ENCODE assay signal across 24 cellular contexts in genomic region chr7:40526951-40527350, GRCh38.
"Had no signal": no experiment of that assay in that cellular context is flagged by ENCODE, and none has a peak within 500 bp of the region (broad histone marks: within the 10 kb centered on the region; RNA-seq: fewer than 3 reads in every experiment).

No MANE protein-coding gene starts in this region.

- H3K27me3 ChIP-seq: dorsolateral prefrontal cortex, foreskin keratinocyte, spleen, upper lobe of left lung, vagina had no signal

- H3K4me1 ChIP-seq: foreskin keratinocyte, left ventricle myocardium inferior, spleen, upper lobe of left lung had no signal

- FAIRE-seq: bronchial epithelial cell, islet of Langerhans had no signal

- H3K4me3 ChIP-seq: dorsolateral prefrontal cortex, left ventricle myocardium inferior, lung, spleen, upper lobe of left lung, vagina had no signal

- H3K36me3 ChIP-seq: left ventricle myocardium inferior, spleen, upper lobe of left lung, vagina had no signal

- ATAC-seq: foreskin keratinocyte; natural killer cell; right cardiac atrium; stimulated activated naive CD8-positive, alpha-beta T cell treated with anti-CD3 and anti-CD28 coated beads, Interleukin-15, Interleukin-2, amounts not matched to agents 100 U/mL and 50 U/mL, for 24 hours had no signal

- DNase-seq: activated CD4-positive, alpha-beta memory T cell treated with anti-CD3 and anti-CD28 coated beads, Interleukin-2, amount 10 ng/mL, durations not matched to agents 7 days and 5 days; activated CD4-positive, alpha-beta T cell treated with anti-CD3 and anti-CD28 coated beads, Interleukin-2, amount 10 ng/mL, durations not matched to agents 7 days and 5 days; activated CD4-positive, CD25-positive, alpha-beta regulatory T cell treated with anti-CD3 and anti-CD28 coated beads, Interleukin-2, amount 50 U/mL, for 72 hours; activated CD8-positive, alpha-beta memory T cell treated with anti-CD3 and anti-CD28 coated beads, Interleukin-2, amount 50 U/mL, for 48 hours; activated gamma-delta T cell treated with Interleukin-2 at 50 U/mL for 16 hours; activated naive CD4-positive, alpha-beta T cell treated with anti-CD3 and anti-CD28 coated beads, Interleukin-2, amount 50 U/mL, for 16 hours; activated T-cell treated with anti-CD3 and anti-CD28 coated beads, Interleukin-2, amount 50 U/mL, for 24 hours; amygdala; dorsolateral prefrontal cortex; effector memory CD4-positive, alpha-beta T cell; foreskin keratinocyte; left ventricle myocardium inferior; mesendoderm; natural killer cell; posterior cingulate gyrus; right cardiac atrium; spleen; stimulated activated naive CD8-positive, alpha-beta T cell treated with anti-CD3 and anti-CD28 coated beads, Interleukin-15, Interleukin-2, amounts not matched to agents 100 U/mL and 50 U/mL, for 24 hours; T-helper 2 cell; upper lobe of left lung had no signal

- H3K9me3 ChIP-seq: left ventricle myocardium inferior, spleen, upper lobe of left lung, vagina had no signal

- H3K27ac ChIP-seq: dorsolateral prefrontal cortex, foreskin keratinocyte, left ventricle myocardium inferior, spleen, upper lobe of left lung, vagina had no signal
